Comparison of ENCODE assay signal across 21 cellular contexts in the genomic region with DNA sequence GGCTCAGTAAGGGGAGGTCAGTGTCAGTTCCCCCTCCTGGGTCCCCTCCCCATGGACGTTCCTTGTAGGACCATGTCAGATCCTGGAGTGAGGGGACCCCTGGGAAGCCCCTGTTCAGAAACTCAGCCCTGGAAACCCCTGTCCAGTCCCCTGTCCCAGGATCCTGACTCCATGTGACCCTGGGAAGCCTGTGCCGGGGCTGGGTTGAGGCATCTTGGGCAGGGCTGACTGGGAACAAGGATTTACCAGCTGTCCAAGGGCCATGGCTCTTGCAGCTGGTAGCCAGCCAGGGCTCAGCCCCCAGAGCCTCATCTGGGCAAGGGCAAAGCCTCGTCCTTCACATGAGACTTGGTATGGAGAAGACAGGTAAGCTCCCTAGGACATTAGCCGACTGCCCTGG. TPM values are rescaled to one million over a fixed set of nuclear protein-coding genes. Genes with fewer than 3 reads are reported as not detected.
"Had no signal": no experiment of that assay in that cellular context is flagged by ENCODE, and none has a peak within 500 bp of the region (broad histone marks: within the 10 kb centered on the region; RNA-seq: fewer than 3 reads in every experiment).

No MANE protein-coding gene starts in this region.

- H3K27ac ChIP-seq: HL-60, KMS-11, SJSA1, SK-N-MC had no signal

- H3K9me3 ChIP-seq: SJSA1 had no signal

- ATAC-seq: K562 had no signal

- H3K4me3 ChIP-seq: K562, SJSA1, SK-N-MC had no signal

- H3K36me3 ChIP-seq: SJSA1 had no signal

- DNase-seq: Kasumi-1, MM.1S, NCI-H1092 treated with DMSO at 0.1 percent for 48 hours, NCI-H1436, NCI-H187, NCI-H2029, NCI-H2171 treated with DMSO at 0.1 percent for 48 hours, NCI-H524, NCI-H526 treated with DMSO at 0.1 percent for 48 hours, NCI-H774, Right ventricle myocardium superior, RPMI8226, SIG-M5 had no signal

- H3K4me1 ChIP-seq: SJSA1 had no signal

RNA-seq across cellular contexts. Expression of gene CEACAM4, which starts 25.1 kb away (rescaled TPM):
- total RNA-seq: K562, M059J, NCI-H460, SJSA1 had no signal
- polyA plus RNA-seq: IgD-negative memory B cell, K562 had no signal

RNA-seq across cellular contexts. Expression of gene CEACAM21, which starts 25.8 kb away (rescaled TPM):
- total RNA-seq: M059J, NCI-H460, SJSA1 had no signal
